ENCODE assay signal across 8 cellular contexts in the genomic region with DNA sequence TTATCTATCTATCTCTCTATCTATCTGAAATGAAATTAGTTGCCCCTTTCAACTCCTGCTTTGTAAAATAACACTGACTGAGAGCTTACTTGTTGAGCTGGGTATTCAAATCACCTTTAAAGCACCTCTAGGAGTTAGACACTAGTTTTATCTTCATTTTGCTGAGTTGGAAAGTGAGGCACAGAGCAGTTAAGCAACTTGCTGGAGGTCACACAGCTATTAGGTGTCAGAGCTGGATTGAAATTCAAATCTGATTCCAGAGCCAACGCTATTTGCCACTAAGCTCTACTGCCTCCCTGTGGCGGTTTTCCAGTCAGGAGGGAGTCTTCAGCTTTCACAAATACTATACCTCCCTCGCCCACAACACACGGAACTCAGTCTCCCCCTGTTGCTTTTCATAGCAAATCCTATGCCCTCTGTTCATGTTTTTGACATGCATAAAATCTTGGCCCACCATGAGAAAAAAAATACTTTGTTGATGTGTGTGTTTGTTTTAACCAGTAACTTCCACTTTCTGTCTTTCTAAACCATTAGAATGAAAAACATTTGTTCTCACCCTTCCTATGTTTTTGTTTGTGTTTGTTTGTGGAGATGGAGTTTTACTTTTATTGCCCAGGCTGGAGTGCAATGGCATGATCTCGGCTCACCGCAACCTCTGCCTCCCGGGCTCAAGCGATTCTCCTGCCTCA.
DNase-seq lines count a peak whose midpoint lies in the region; ATAC-seq and TF ChIP-seq lines count a peak whose summit lies in the region.

No MANE protein-coding gene starts in this region.

- no peak overlapping the region for H3K4me3 Mint-ChIP-seq in activated CD8-positive, alpha-beta T cell treated with anti-CD3 and anti-CD28 coated beads for 36 hours

- no peaks in the 10 kb centered on the region for H3K36me3 Mint-ChIP-seq in activated CD8-positive, alpha-beta T cell treated with anti-CD3 and anti-CD28 coated beads for 36 hours (ENCODE audit: low read depth)

- no peaks in the 10 kb centered on the region for H3K9me3 Mint-ChIP-seq in activated CD8-positive, alpha-beta T cell treated with anti-CD3 and anti-CD28 coated beads for 36 hours

- TF ChIP-seq EP300 in sigmoid colon (IDR thresholded peaks at IDR 0.05), result no peak

- no peak overlapping the region for H3K27ac ChIP-seq in sigmoid colon

- peaks cover 23% of the 10 kb centered on the region for H3K4me1 Mint-ChIP-seq in activated CD8-positive, alpha-beta T cell treated with anti-CD3 and anti-CD28 coated beads for 36 hours (ENCODE audit: low read depth)

- POLR2A ChIA-PET in activated CD8-positive, alpha-beta T cell treated with anti-CD3 and anti-CD28 coated beads for 36 hours (lab: Charles Lee), result interaction anchor here (1.2 to 1.6 kb wide), 2 partner anchors 73 to 75 kb away, joined by 3 to 5 read pairs; partner anchors contain the start of gene SMURF2

- CTCF ChIA-PET in activated CD8-positive, alpha-beta T cell treated with anti-CD3 and anti-CD28 coated beads for 36 hours (lab: Charles Lee), result interaction anchor here (0.7 to 7.3 kb wide), 18 partner anchors 10 to 317 kb away, joined by 3 to 51 read pairs (median 4); no protein-coding TSS in a partner anchor

- H3K36me3 ChIP-seq in sigmoid colon, result no peaks in the 10 kb centered on the region

- DNase-seq in ELF-1 (ENCODE audit: low read depth, low spot score) (peak; percentile 58), MV-4-11 (lab: John Stamatoyannopoulos, UW) (peak; percentile 51), erythroblast (lab: John Stamatoyannopoulos, UW) (peak; percentile 34 to 44), sigmoid colon (no peak), globus pallidus (ENCODE audit: low spot score) (no peak)
- DNase-seq in activated CD8-positive, alpha-beta T cell treated with anti-CD3 and anti-CD28 coated beads for 36 hours, result peak; percentile 78

- peak; percentile 80 for TF ChIP-seq CTCF in activated CD8-positive, alpha-beta T cell treated with anti-CD3 and anti-CD28 coated beads for 36 hours (IDR thresholded peaks at IDR 0.05)
- TF ChIP-seq CTCF in sigmoid colon (IDR thresholded peaks at IDR 0.05), result peak in 3 of 4 experiments; percentile 8 to 30 (median 27)

- no peaks in the 10 kb centered on the region for H3K27me3 Mint-ChIP-seq in activated CD8-positive, alpha-beta T cell treated with anti-CD3 and anti-CD28 coated beads for 36 hours

- intact Hi-C loops in activated CD8-positive, alpha-beta T cell treated with anti-CD3 and anti-CD28 coated beads for 36 hours (cut with micrococcal nuclease), result no loop called here
- intact Hi-C loops in sigmoid colon (cut with DNase I), result no loop called here

- TF ChIP-seq POLR2A in erythroblast (IDR thresholded peaks at IDR 0.05; ENCODE audit: low read length) (no peak), sigmoid colon (IDR thresholded peaks at IDR 0.05) (no peak)

- peaks cover 0 to 7% (median 0%) of the 10 kb centered on the region in 4 donors for H3K4me1 ChIP-seq in sigmoid colon

- no peaks in the 10 kb centered on the region for H3K9me3 ChIP-seq in sigmoid colon

- no peak overlapping the region for H3K4me3 ChIP-seq in sigmoid colon

- WGBS in sigmoid colon, 2 donors, result 39 to 53% methylated on average over 8 of the region's 8 CpGs

- H3K27ac Mint-ChIP-seq in activated CD8-positive, alpha-beta T cell treated with anti-CD3 and anti-CD28 coated beads for 36 hours, result no peak overlapping the region

- peak; percentile 83 for ATAC-seq in activated CD8-positive, alpha-beta T cell treated with anti-CD3 and anti-CD28 coated beads for 36 hours
- ATAC-seq in HG03039 (IDR thresholded peaks at IDR 0.05; ENCODE audit: unreplicated experiment), result no peak
- no peak for ATAC-seq in GM21515 (IDR thresholded peaks at IDR 0.05; ENCODE audit: unreplicated experiment)

- H3K27me3 ChIP-seq in sigmoid colon, result no peaks in the 10 kb centered on the region

Comparison
In these comparisons a context has a peak if more than half of its experiments do, and no peak if none do; other contexts are left out.
1. DNase-seq: peak in ELF-1 (single experiment), MV-4-11 (single experiment), activated CD8-positive, alpha-beta T cell treated with anti-CD3 and anti-CD28 coated beads for 36 hours (single experiment) and erythroblast (2 of 2); none in sigmoid colon (single experiment) and globus pallidus (single experiment).